6 cellular contexts compared by ENCODE assay signal in genomic region chr13:101179021-101179420, GRCh38.
"Had no signal": no experiment of that assay in that cellular context is flagged by ENCODE, and none has a peak within 500 bp of the region (broad histone marks: within the 10 kb centered on the region; RNA-seq: fewer than 3 reads in every experiment).

No MANE protein-coding gene starts in this region.

- H3K27ac ChIP-seq: GM23248 had no signal

- H3K4me3 ChIP-seq: GM23248, K562 had no signal

- DNase-seq: GM23248, GOT3, H9, HCEC 1CT, KG1 had no signal
